11 cellular contexts compared by ENCODE assay signal in genomic region chr16:10979717-10980601, GRCh38. TPM values are rescaled to one million over a fixed set of nuclear protein-coding genes. Genes with fewer than 3 reads are reported as not detected.
DNase-seq lines count a peak whose midpoint lies in the region; ATAC-seq, FAIRE-seq and TF ChIP-seq lines count a peak whose summit lies in the region.
"Had no signal": no experiment of that assay in that cellular context is flagged by ENCODE, and none has a peak within 500 bp of the region (broad histone marks: within the 10 kb centered on the region; RNA-seq: fewer than 3 reads in every experiment).

No MANE protein-coding gene starts in this region.

- TF ChIP-seq EP300 in HepG2 (IDR thresholded peaks at IDR 0.05; ENCODE audit: low read depth in 2 of 2, low read length in 2 of 2), result no peak
- TF ChIP-seq EP300 in HepG2 (CRISPR knock-in tag; IDR thresholded peaks at IDR 0.05; ENCODE audit: borderline replicate concordance), result no peak
- TF ChIP-seq EP300 in suprapubic skin (IDR thresholded peaks at IDR 0.05), result no peak

- H2AFZ ChIP-seq in HepG2 (ENCODE audit: low read length) (no peak overlapping the region), PC-9 (no peak overlapping the region)

- H3K9me2 ChIP-seq in PC-9 (ENCODE audit: insufficient read depth), result no peaks in the 10 kb centered on the region

- intact Hi-C loops in HepG2 (cut with micrococcal nuclease; ENCODE audit: unreplicated experiment) (no loop called here), PC-9 (cut with micrococcal nuclease; ENCODE audit: unreplicated experiment) (no loop called here)
- intact Hi-C loops in CD4-positive, alpha-beta memory T cell (cut with micrococcal nuclease), result no loop called here

- in situ Hi-C loops in HepG2 (cut with HindIII; ENCODE audit: extremely low pct_ligation_motif_present, low pct_unique_long_range_greater_than_20kb), result no loop called here

- peaks cover 27 to 42% of the 10 kb centered on the region in 2 donors for H3K36me3 Mint-ChIP-seq in CD4-positive, alpha-beta memory T cell

- no peaks in the 10 kb centered on the region for H3K27me3 Mint-ChIP-seq in CD4-positive, alpha-beta memory T cell
- H3K27me3 Mint-ChIP-seq: activated naive CD8-positive, alpha-beta T cell had no signal

- DNase-seq in NCI-H2196 treated with DMSO at 0.1 percent for 48 hours (lab: John Stamatoyannopoulos, UW; ENCODE audit: unreplicated experiment) (peak; percentile 59), cerebellum (ENCODE audit: low spot score) (peak; percentile 33), HepG2 (ENCODE audit: low spot score) (peak; percentile 86), suprapubic skin (ENCODE audit: low spot score in 2 of 2) (peak in 1 of 2 donors; percentile 75), DMS 273 (lab: John Stamatoyannopoulos, UW; ENCODE audit: unreplicated experiment) (no peak), PC-9 (no peak)
- no peak for DNase-seq in CD4-positive, alpha-beta memory T cell
- DNase-seq: occipital lobe had no signal

- no peak overlapping the region for H3K27ac Mint-ChIP-seq in CD4-positive, alpha-beta memory T cell
- H3K27ac Mint-ChIP-seq: activated naive CD8-positive, alpha-beta T cell had no signal

- peaks cover 0 to 13% of the 10 kb centered on the region in 2 experiments; a peak in 3 of 5 replicates for H3K36me3 ChIP-seq in HepG2 (replicated peaks in 1 of 2; ENCODE audit: control insufficient read depth in 1 of 2, insufficient read depth in 2 of 2, low read length in 2 of 2)
- H3K36me3 ChIP-seq in suprapubic skin, result peaks cover 6% of the 10 kb centered on the region
- H3K36me3 ChIP-seq in PC-9 (ENCODE audit: low read depth), result no peaks in the 10 kb centered on the region
- H3K36me3 ChIP-seq in CD4-positive, alpha-beta memory T cell (ENCODE audit: insufficient read depth, low read length), result peaks cover 15% of the 10 kb centered on the region

- peaks cover 11% of the 10 kb centered on the region; the same call in 1 of the 2 replicates for H3F3A ChIP-seq in PC-9 (ENCODE audit: insufficient read depth, low read depth)

- no peak for TF ChIP-seq RAD21 in HepG2 (CRISPR knock-in tag; IDR thresholded peaks at IDR 0.05)

- CTCF ChIA-PET in HepG2 (lab: Yijun Ruan, JAX; ENCODE audit: low intra/inter-chr PET ratio, low total read pairs) (no interaction called here), PC-9 (lab: Charles Lee) (interaction anchor here (0.6 to 0.7 kb wide), 2 partner anchors 20 to 275 kb away, joined by 3 to 4 read pairs; no protein-coding TSS in a partner anchor)
- CTCF ChIA-PET in CD4-positive, alpha-beta memory T cell (lab: Charles Lee; ENCODE audit: partially characterized antibody), result interaction anchor here (0.7 to 2.2 kb wide), 7 partner anchors 9 to 552 kb away, joined by 3 to 15 read pairs (median 4); partner anchors contain the start of gene SOCS1

- 87% methylated on average over 19 of the region's 19 CpGs for WGBS in HepG2 (ENCODE audit: low lambda C conversion rate)
- 32% methylated on average over 19 of the region's 19 CpGs for WGBS in suprapubic skin

- peak; percentile 92 for ATAC-seq in HepG2
- ATAC-seq in GM21529 (IDR thresholded peaks at IDR 0.05; ENCODE audit: unreplicated experiment), result no peak

- no peaks in the 10 kb centered on the region for H4K20me1 ChIP-seq in HepG2 (ENCODE audit: insufficient read depth, low read length)
- H4K20me1 ChIP-seq in PC-9 (ENCODE audit: insufficient read depth), result no peaks in the 10 kb centered on the region

- peaks cover 0 to 3% (median 0%) of the 10 kb centered on the region in 8 donors for H3K9me3 Mint-ChIP-seq in CD4-positive, alpha-beta memory T cell

- peaks cover 14 to 22% (median 19%) of the 10 kb centered on the region in 4 donors for H3K4me1 Mint-ChIP-seq in CD4-positive, alpha-beta memory T cell

- no peak overlapping the region for H3K4me3 Mint-ChIP-seq in CD4-positive, alpha-beta memory T cell
- H3K4me3 Mint-ChIP-seq: activated naive CD8-positive, alpha-beta T cell had no signal

- peak overlapping the region; percentile 23; the same call in 1 of the 2 replicates for H3K9ac ChIP-seq in HepG2 (ENCODE audit: insufficient read depth, low read depth, low read length)

- peak overlapping the region; percentile 34 for H3K4me2 ChIP-seq in HepG2 (ENCODE audit: low read depth, low read length)
- no peak overlapping the region for H3K4me2 ChIP-seq in PC-9

- H3K27ac ChIP-seq in HepG2 (ENCODE audit: extremely low read length, insufficient read depth, low read length) (peak overlapping the region; percentile 31), suprapubic skin (peak overlapping the region; percentile 67), PC-9 (no peak overlapping the region)
- no peak overlapping the region for H3K27ac ChIP-seq in CD4-positive, alpha-beta memory T cell (ENCODE audit: low read depth, low read length)

- H3K79me2 ChIP-seq in HepG2 (ENCODE audit: insufficient read depth, low read length) (no peaks in the 10 kb centered on the region), PC-9 (ENCODE audit: low read depth) (no peaks in the 10 kb centered on the region)

- H3K9me3 ChIP-seq in HepG2 (ENCODE audit: low read length), result no peaks in the 10 kb centered on the region
- no peaks in the 10 kb centered on the region for H3K9me3 ChIP-seq in suprapubic skin
- no peaks in the 10 kb centered on the region for H3K9me3 ChIP-seq in PC-9 (ENCODE audit: insufficient read depth, low read depth)
- no peaks in the 10 kb centered on the region for H3K9me3 ChIP-seq in CD4-positive, alpha-beta memory T cell (ENCODE audit: control insufficient read depth in 1 of 2, low read length in 2 of 2)

- H3K27me3 ChIP-seq in HepG2 (ENCODE audit: control insufficient read depth in 1 of 2, insufficient read depth in 2 of 2, low read length in 2 of 2) (no peaks in the 10 kb centered on the region), suprapubic skin (no peaks in the 10 kb centered on the region), PC-9 (ENCODE audit: insufficient read depth, low read depth) (no peaks in the 10 kb centered on the region)
- H3K27me3 ChIP-seq in CD4-positive, alpha-beta memory T cell (ENCODE audit: insufficient read depth, low read length), result no peaks in the 10 kb centered on the region

- POLR2A ChIA-PET in HepG2 (lab: Yijun Ruan, JAX), result interaction anchor here (0.8 to 1.4 kb wide), 3 partner anchors 276 to 416 kb away, joined by 3 to 9 read pairs (median 3); partner anchors contain the start of gene SOCS1
- POLR2A ChIA-PET in PC-9 (lab: Charles Lee; ENCODE audit: unreplicated experiment), result no interaction called here
- POLR2A ChIA-PET in CD4-positive, alpha-beta memory T cell (lab: Charles Lee; ENCODE audit: partially characterized antibody), result interaction anchor here (1.1 to 1.4 kb wide), 3 partner anchors 272 to 276 kb away, joined by 3 read pairs; partner anchors contain the start of gene SOCS1

- TF ChIP-seq CTCF in HepG2 (CRISPR knock-in tag; IDR thresholded peaks at IDR 0.05), result 0 out of 2 replicates have a peak, but pooled peaks have one; percentile 4
- no peak for TF ChIP-seq CTCF in suprapubic skin (IDR thresholded peaks at IDR 0.05)
- no peak for TF ChIP-seq CTCF in PC-9 (conservative IDR thresholded peaks at IDR 0.05)

- TF ChIP-seq POLR2A in HepG2 (IDR thresholded peaks at IDR 0.05; ENCODE audit: insufficient read depth in 1 of 2, low read depth in 2 of 2, low read length in 2 of 2), result no peak
- TF ChIP-seq POLR2A in suprapubic skin (IDR thresholded peaks at IDR 0.05), result no peak

- H3K4me1 ChIP-seq in HepG2 (ENCODE audit: insufficient read depth, low read length) (peaks cover 28% of the 10 kb centered on the region), suprapubic skin (peaks cover 38% of the 10 kb centered on the region), PC-9 (replicated peaks; ENCODE audit: insufficient read depth) (peaks cover 22% of the 10 kb centered on the region)
- H3K4me1 ChIP-seq in CD4-positive, alpha-beta memory T cell (ENCODE audit: insufficient read depth, low read length), result peaks cover 15% of the 10 kb centered on the region

- BruUV-seq in HepG2 (replicated peaks; lab: Mats Ljungman, UMichigan) (no TSS peak), PC-9 (replicated peaks; lab: Mats Ljungman, UMichigan) (no TSS peak)

- H3K4me3 ChIP-seq in HepG2 (replicated peaks in 1 of 3; ENCODE audit: insufficient read depth in 1 of 3, low read depth in 2 of 3, low read length in 3 of 3) (peak overlapping the region in 1 of 3 experiments; percentile 3; a peak in 1 of 6 replicates), suprapubic skin (no peak overlapping the region), PC-9 (no peak overlapping the region)
- no peak overlapping the region for H3K4me3 ChIP-seq in CD4-positive, alpha-beta memory T cell (ENCODE audit: low read length in 2 of 2)

- no peak for FAIRE-seq in HepG2 (lab: Jason Lieb, UNC)
- FAIRE-seq: frontal cortex had no signal

RNA-seq across cellular contexts. Expression of gene CLEC16A, which starts 35.6 kb away (rescaled TPM):
- 28.8 TPM for total RNA-seq in cerebellum
- total RNA-seq in HepG2 (2016; rRNA removed; fragmentation: Illumina TruSeq; extraction: Trizol), result 10.3 and 13.6 TPM in 2 replicates
- total RNA-seq in HepG2 (2016; cell fraction: cytosol; rRNA removed; fragmentation: Illumina TruSeq; extraction: Trizol; ENCODE audit: low read depth), result 35.7 and 39.7 TPM in 2 replicates
- total RNA-seq in HepG2 (2016; cell fraction: insoluble cytoplasmic fraction; rRNA removed; fragmentation: Illumina TruSeq; extraction: Trizol), result 10.6 and 12.8 TPM in 2 replicates
- 14.4 and 15.9 TPM in 2 replicates for total RNA-seq in HepG2 (2016; cell fraction: membrane; rRNA removed; fragmentation: Illumina TruSeq; extraction: Trizol)
- 17.5 and 18.7 TPM in 2 replicates for total RNA-seq in HepG2 (2016; cell fraction: nucleus; rRNA removed; fragmentation: Illumina TruSeq; extraction: Trizol)
- polyA plus RNA-seq in HepG2 (2011; rRNA removed), result 8.5 and 9.5 TPM in 2 replicates
- polyA plus RNA-seq in HepG2 (2011; cell fraction: cytosol; rRNA removed), result 6.6 and 6.8 TPM in 2 replicates
- 17.0 and 19.5 TPM in 2 replicates for polyA plus RNA-seq in HepG2 (2011; cell fraction: nucleus; rRNA removed)
- 10.3 and 12.0 TPM in 2 replicates for polyA plus RNA-seq in HepG2 (2012)
- 1.7 and 1.9 TPM in 2 replicates for polyA plus RNA-seq in HepG2 (2016; cell fraction: cytosol; fragmentation: Illumina TruSeq; extraction: Trizol; ENCODE audit: low read depth)
- 11.8 and 14.0 TPM in 2 replicates for polyA plus RNA-seq in HepG2 (2016; cell fraction: insoluble cytoplasmic fraction; fragmentation: Illumina TruSeq; extraction: Trizol; ENCODE audit: low read depth)
- 3.4 and 4.4 TPM in 2 replicates for polyA plus RNA-seq in HepG2 (2016; cell fraction: membrane; fragmentation: Illumina TruSeq; extraction: Trizol; ENCODE audit: low read depth)
- 22.7 and 25.7 TPM in 2 replicates for polyA plus RNA-seq in HepG2 (2016; cell fraction: nucleus; fragmentation: Illumina TruSeq; extraction: Trizol; ENCODE audit: insufficient read depth, low read depth)
- polyA minus RNA-seq in HepG2 (2011; rRNA and poly(A)+ RNA removed; ENCODE audit: low replicate concordance), result 24.9 and 35.4 TPM in 2 replicates
- polyA minus RNA-seq in HepG2 (2011; cell fraction: cytosol; rRNA and poly(A)+ RNA removed), result 14.4 and 19.0 TPM in 2 replicates
- 25.8 and 32.0 TPM in 2 replicates for polyA minus RNA-seq in HepG2 (2011; cell fraction: nucleus; rRNA and poly(A)+ RNA removed)
- total RNA-seq in suprapubic skin, result 10 to 100 TPM; 37.2 to 62.3 (median 39.0) TPM
- 34.9 and 45.0 TPM in 2 replicates for total RNA-seq in PC-9 (2021)
- total RNA-seq in CD4-positive, alpha-beta memory T cell, result 10 to 100 TPM; 24.8 to 28.4 TPM
- 10 to 100 TPM in 1 of 2 donors, 1 to 10 TPM in 1; 5.2 to 24.1 TPM for polyA plus RNA-seq in CD4-positive, alpha-beta memory T cell

RNA-seq across cellular contexts. Expression of gene DEXI, which starts 37.7 kb away (rescaled TPM):
- total RNA-seq in cerebellum (18.6 TPM), HepG2 (2016; rRNA removed; fragmentation: Illumina TruSeq; extraction: Trizol) (57.9 and 70.4 TPM in 2 replicates), suprapubic skin (10 to 100 TPM; 35.9 to 72.7 (median 58.3) TPM), PC-9 (2021) (33.1 and 42.4 TPM in 2 replicates)
- total RNA-seq in HepG2 (2016; cell fraction: cytosol; rRNA removed; fragmentation: Illumina TruSeq; extraction: Trizol; ENCODE audit: low read depth), result 68.6 and 86.7 TPM in 2 replicates
- 54.1 and 71.8 TPM in 2 replicates for total RNA-seq in HepG2 (2016; cell fraction: insoluble cytoplasmic fraction; rRNA removed; fragmentation: Illumina TruSeq; extraction: Trizol)
- total RNA-seq in HepG2 (2016; cell fraction: membrane; rRNA removed; fragmentation: Illumina TruSeq; extraction: Trizol), result 117 and 144 TPM in 2 replicates
- 35.4 and 46.3 TPM in 2 replicates for total RNA-seq in HepG2 (2016; cell fraction: nucleus; rRNA removed; fragmentation: Illumina TruSeq; extraction: Trizol)
- polyA plus RNA-seq in HepG2 (2011; rRNA removed), result 51.5 and 54.4 TPM in 2 replicates
- polyA plus RNA-seq in HepG2 (2011; cell fraction: cytosol; rRNA removed), result 69.5 and 78.6 TPM in 2 replicates
- polyA plus RNA-seq in HepG2 (2011; cell fraction: nucleus; rRNA removed), result 40.4 and 50.2 TPM in 2 replicates
- polyA plus RNA-seq in HepG2 (2012), result 45.6 and 55.0 TPM in 2 replicates
- 70.9 and 88.4 TPM in 2 replicates for polyA plus RNA-seq in HepG2 (2016; cell fraction: cytosol; fragmentation: Illumina TruSeq; extraction: Trizol; ENCODE audit: low read depth)
- polyA plus RNA-seq in HepG2 (2016; cell fraction: insoluble cytoplasmic fraction; fragmentation: Illumina TruSeq; extraction: Trizol; ENCODE audit: low read depth), result 58.1 and 70.0 TPM in 2 replicates
- 120 and 124 TPM in 2 replicates for polyA plus RNA-seq in HepG2 (2016; cell fraction: membrane; fragmentation: Illumina TruSeq; extraction: Trizol; ENCODE audit: low read depth)
- 60.2 and 65.5 TPM in 2 replicates for polyA plus RNA-seq in HepG2 (2016; cell fraction: nucleus; fragmentation: Illumina TruSeq; extraction: Trizol; ENCODE audit: insufficient read depth, low read depth)
- 31.7 and 71.0 TPM in 2 replicates for polyA minus RNA-seq in HepG2 (2011; rRNA and poly(A)+ RNA removed; ENCODE audit: low replicate concordance)
- polyA minus RNA-seq in HepG2 (2011; cell fraction: cytosol; rRNA and poly(A)+ RNA removed), result 34.2 and 35.1 TPM in 2 replicates
- 24.7 and 27.7 TPM in 2 replicates for polyA minus RNA-seq in HepG2 (2011; cell fraction: nucleus; rRNA and poly(A)+ RNA removed)
- total RNA-seq in CD4-positive, alpha-beta memory T cell, result 10 to 100 TPM; 37.9 to 41.2 TPM
- 10 to 100 TPM; 60.2 to 66.3 TPM for polyA plus RNA-seq in CD4-positive, alpha-beta memory T cell

Comparison
In these comparisons a context has a peak if more than half of its experiments do, and no peak if none do; other contexts are left out.
1. DNase-seq: peak in NCI-H2196 treated with DMSO at 0.1 percent for 48 hours (single experiment), cerebellum (single experiment) and HepG2 (single experiment); none in DMS 273 (single experiment), PC-9 (0 of 2) and CD4-positive, alpha-beta memory T cell (0 of 5).
2. H3K27ac ChIP-seq: peak in HepG2 (single experiment) and suprapubic skin (single experiment); none in PC-9 (single experiment) and CD4-positive, alpha-beta memory T cell (single experiment).